ENCODE assay signal across 8 cellular contexts in genomic region chr7:142478479-142479220, GRCh38.
DNase-seq lines count a peak whose midpoint lies in the region; ATAC-seq and TF ChIP-seq lines count a peak whose summit lies in the region.

No MANE protein-coding gene starts in this region.

- peak; percentile 57 for ATAC-seq in GM21367 (IDR thresholded peaks at IDR 0.05; ENCODE audit: unreplicated experiment)
- peak; percentile 78 for ATAC-seq in HG03520 (IDR thresholded peaks at IDR 0.05; ENCODE audit: unreplicated experiment)

- H3K4me3 ChIP-seq in SK-N-MC (no peak overlapping the region), neutrophil (ENCODE audit: low read depth in 1 of 2, low read length in 1 of 2) (no peak overlapping the region)

- peak; percentile 38 for DNase-seq in activated CD4-positive, alpha-beta T cell treated with anti-CD3 and anti-CD28 coated beads for 48 hours
- no peak for DNase-seq in activated CD4-positive, alpha-beta T cell treated with anti-CD3 and anti-CD28 coated beads, Interleukin-2, amount 50 U/mL, for 4 hours
- DNase-seq in SK-N-MC (ENCODE audit: low read depth, low spot score), result peak; percentile 3
- peak; percentile 59 for DNase-seq in fibroblast of gingiva (ENCODE audit: low read depth)
- no peak for DNase-seq in amniotic stem cell (lab: John Stamatoyannopoulos, UW)

- H3K27ac ChIP-seq in SK-N-MC (no peak overlapping the region), neutrophil (peak overlapping the region; percentile 9)

- peak; percentile 70 for TF ChIP-seq CTCF in neutrophil (IDR thresholded peaks at IDR 0.05)

- peaks cover 23 to 32% of the 10 kb centered on the region in 2 experiments for H3K4me1 ChIP-seq in neutrophil (ENCODE audit: control insufficient read depth in 1 of 2, insufficient read depth in 1 of 2, low read depth in 1 of 2, low read length in 1 of 2)

- H3K9ac ChIP-seq in SK-N-MC (ENCODE audit: insufficient read length), result no peak overlapping the region

- no peaks in the 10 kb centered on the region for H3K27me3 ChIP-seq in neutrophil

- H3K9me3 ChIP-seq in SK-N-MC (ENCODE audit: low read depth, low read length), result no peaks in the 10 kb centered on the region
- H3K9me3 ChIP-seq in neutrophil, result no peaks in the 10 kb centered on the region

- no peaks in the 10 kb centered on the region for H3K36me3 ChIP-seq in SK-N-MC (ENCODE audit: insufficient read depth, low read length)
- H3K36me3 ChIP-seq in neutrophil, result no peaks in the 10 kb centered on the region

Comparison
In these comparisons a context has a peak if more than half of its experiments do, and no peak if none do; other contexts are left out.
1. DNase-seq: peak in activated CD4-positive, alpha-beta T cell treated with anti-CD3 and anti-CD28 coated beads for 48 hours (single experiment), SK-N-MC (single experiment) and fibroblast of gingiva (single experiment); none in activated CD4-positive, alpha-beta T cell treated with anti-CD3 and anti-CD28 coated beads, Interleukin-2, amount 50 U/mL, for 4 hours (0 of 2) and amniotic stem cell (single experiment).